2 cellular contexts compared by ENCODE assay signal in genomic region chr12:108119974-108120862, GRCh38.
TF ChIP-seq lines count a peak whose summit lies in the region.

No MANE protein-coding gene starts in this region.

TF ChIP-seq in SK-N-SH, 30 proteins besides CTCF, POLR2A, EP300 and RAD21 (continued from another document):
- TF ChIP-seq PBX3 (IDR thresholded peaks at IDR 0.05) (no peak), FOSL2 (IDR thresholded peaks at IDR 0.05; ENCODE audit: borderline replicate concordance, low read depth) (no peak), NFIC (IDR thresholded peaks at IDR 0.05; ENCODE audit: borderline replicate concordance) (no peak), RFX5 (IDR thresholded peaks at IDR 0.05; ENCODE audit: low read length) (no peak), REST (IDR thresholded peaks at IDR 0.05; ENCODE audit: low read depth, low read length) (no peak)

TF ChIP-seq in K562, 482 proteins besides CTCF, POLR2A, EP300 and RAD21 (continues in another document):
- no peak; the same call in 1 of the 2 replicates for TF ChIP-seq ARID3B (CRISPR knock-in tag; IDR thresholded peaks at IDR 0.05; ENCODE audit: borderline replicate concordance)
- no peak for TF ChIP-seq HOXB6 (CRISPR knock-in tag; IDR thresholded peaks at IDR 0.05; ENCODE audit: borderline replicate concordance)
- no peak for TF ChIP-seq CHD7 (IDR thresholded peaks at IDR 0.05; ENCODE audit: low read depth, low read length)
- TF ChIP-seq RBM17 (IDR thresholded peaks at IDR 0.05; ENCODE audit: borderline replicate concordance, low read depth, low read length), result no peak
- peak; percentile 52 for TF ChIP-seq ZNF583 (CRISPR knock-in tag; IDR thresholded peaks at IDR 0.05)
- no peak for TF ChIP-seq CREB5 (CRISPR knock-in tag; IDR thresholded peaks at IDR 0.05)
- TF ChIP-seq PHB2 (IDR thresholded peaks at IDR 0.05; ENCODE audit: low read depth), result no peak
- TF ChIP-seq USF2 (CRISPR knock-in tag; IDR thresholded peaks at IDR 0.05), result peak; percentile 62
- TF ChIP-seq MEF2D (tag; conservative IDR thresholded peaks at IDR 0.05; ENCODE audit: low read depth), result 0 out of 2 replicates have a peak, but pooled peaks have one; percentile 21
- 0 out of 4 replicates have a peak, but pooled peaks of 1 of the 2 experiments have one; percentile 68 for TF ChIP-seq TEAD1 (CRISPR knock-in tag; IDR thresholded peaks at IDR 0.05)
- TF ChIP-seq FOXJ3 (CRISPR knock-in tag; IDR thresholded peaks at IDR 0.05), result no peak
- TF ChIP-seq SMARCB1 (IDR thresholded peaks at IDR 0.05; ENCODE audit: insufficient read length, low read depth), result no peak
- no peak for TF ChIP-seq FOXJ2 (tag; IDR thresholded peaks at IDR 0.05)
- no peak for TF ChIP-seq EGR1 (conservative IDR thresholded peaks at IDR 0.05)
- TF ChIP-seq TAL1 (IDR thresholded peaks at IDR 0.05), result no peak
- no peak for TF ChIP-seq LARP7 (IDR thresholded peaks at IDR 0.05)
- no peak for TF ChIP-seq ZNF436 (CRISPR knock-in tag; IDR thresholded peaks at IDR 0.05)
- no peak for TF ChIP-seq ZNF696 (CRISPR knock-in tag; conservative IDR thresholded peaks at IDR 0.05)
- no peak for TF ChIP-seq CEBPZ (IDR thresholded peaks at IDR 0.05; ENCODE audit: borderline replicate concordance, low read depth, low read length)
- TF ChIP-seq BCLAF1 (IDR thresholded peaks at IDR 0.05; ENCODE audit: borderline replicate concordance in 1 of 2, control insufficient read depth in 1 of 2, low read depth in 2 of 2, low read length in 1 of 2), result no peak
- TF ChIP-seq ZNF766 (CRISPR knock-in tag; conservative IDR thresholded peaks at IDR 0.05), result 0 out of 2 replicates have a peak, but pooled peaks have one; percentile 39
- TF ChIP-seq ZNF274 (IDR thresholded peaks at IDR 0.05; ENCODE audit: borderline replicate concordance, low read depth, low read length), result no peak
- TF ChIP-seq MTA1 (IDR thresholded peaks at IDR 0.05; ENCODE audit: borderline replicate concordance), result no peak
- TF ChIP-seq SIN3B (IDR thresholded peaks at IDR 0.05; ENCODE audit: low read depth), result no peak
- no peak for TF ChIP-seq SRF (CRISPR knock-in tag; IDR thresholded peaks at IDR 0.05)
- no peak for TF ChIP-seq STAT5B (CRISPR knock-in tag; IDR thresholded peaks at IDR 0.05)
- 0 out of 2 replicates have a peak, but pooled peaks have one; percentile 6 for TF ChIP-seq GABPA (tag; conservative IDR thresholded peaks at IDR 0.05; ENCODE audit: low read depth)
- no peak for TF ChIP-seq ZKSCAN3 (CRISPR knock-in tag; IDR thresholded peaks at IDR 0.05)
- no peak for TF ChIP-seq ETS2 (tag; IDR thresholded peaks at IDR 0.05; ENCODE audit: borderline replicate concordance, poor library complexity, severe bottlenecking)
- no peak for TF ChIP-seq ATF3 (IDR thresholded peaks at IDR 0.05)
- no peak for TF ChIP-seq ATF3 (CRISPR knock-in tag; conservative IDR thresholded peaks at IDR 0.05)
- TF ChIP-seq ASH1L (IDR thresholded peaks at IDR 0.05; ENCODE audit: borderline replicate concordance, low read depth, partially characterized antibody), result no peak
- no peak for TF ChIP-seq ATF4 (CRISPR knock-in tag; IDR thresholded peaks at IDR 0.05)
